In genomic region chr1:217059401-217059800, GRCh38 we compare ENCODE assay signal across 17 cellular contexts.
DNase-seq lines count a peak whose midpoint lies in the region; ATAC-seq and TF ChIP-seq lines count a peak whose summit lies in the region.
"Had no signal": no experiment of that assay in that cellular context is flagged by ENCODE, and none has a peak within 500 bp of the region (broad histone marks: within the 10 kb centered on the region; RNA-seq: fewer than 3 reads in every experiment).

No MANE protein-coding gene starts in this region.

- H3K4me3 Mint-ChIP-seq in GM23338 (no peak overlapping the region), WTC11 (no peak overlapping the region)
- H3K4me3 Mint-ChIP-seq: CD14-positive monocyte; CD8-positive, alpha-beta T cell had no signal

- no peak overlapping the region for H3K27ac ChIP-seq in GM23338 (ENCODE audit: low read depth)
- H3K27ac ChIP-seq in sigmoid colon: no peak overlapping the region
- H3K27ac ChIP-seq: A549, GM23248 had no signal

- H3K27me3 Mint-ChIP-seq in GM23338 (ENCODE audit: insufficient read depth, low read depth, poor library complexity) (no peaks in the 10 kb centered on the region), WTC11 (ENCODE audit: low read depth) (no peaks in the 10 kb centered on the region)

- H3K9me3 Mint-ChIP-seq in GM23338 (no peaks in the 10 kb centered on the region), WTC11 (no peaks in the 10 kb centered on the region)
- H3K9me3 Mint-ChIP-seq: CD8-positive, alpha-beta T cell had no signal

- peak; percentile 26 to 29; a peak in 3 of 4 replicates for TF ChIP-seq CTCF in GM23338 (conservative IDR thresholded peaks at IDR 0.05; ENCODE audit: low read depth in 2 of 2)
- no peak for TF ChIP-seq CTCF in WTC11 (IDR thresholded peaks at IDR 0.05)
- TF ChIP-seq CTCF in sigmoid colon (IDR thresholded peaks at IDR 0.05): no peak

- H3K4me1 ChIP-seq in GM23338 (ENCODE audit: insufficient read depth) (no peaks in the 10 kb centered on the region), sigmoid colon (no peaks in the 10 kb centered on the region)
- H3K4me1 ChIP-seq: A549, HAP-1 had no signal

- H3K9me2 ChIP-seq in GM23338 (ENCODE audit: insufficient read depth): 0 out of 2 replicates have a peak, but pooled peaks cover 8% of the 10 kb centered on the region

- CTCF ChIA-PET in WTC11 (lab: Charles Lee): interaction anchor here (1.0 kb wide), 2 partner anchors 11 to 123 kb away, joined by 3 to 10 read pairs; no protein-coding TSS in a partner anchor

- H3K4me3 ChIP-seq in GM23338 (no peak overlapping the region), sigmoid colon (no peak overlapping the region)
- H3K4me3 ChIP-seq: A549, GM12878, GM23248, HAP-1 had no signal

- H3K36me3 Mint-ChIP-seq in GM23338 (ENCODE audit: low read depth) (no peaks in the 10 kb centered on the region), WTC11 (no peaks in the 10 kb centered on the region)
- H3K36me3 Mint-ChIP-seq: CD14-positive monocyte; CD8-positive, alpha-beta T cell had no signal

- 79 to 89% methylated on average over 1 of the region's 1 CpG for WGBS in sigmoid colon, 2 donors

- no peak for TF ChIP-seq EP300 in sigmoid colon (IDR thresholded peaks at IDR 0.05)

- H3K27me3 ChIP-seq in GM23338 (ENCODE audit: insufficient read depth): no peaks in the 10 kb centered on the region
- H3K27me3 ChIP-seq in sigmoid colon: no peaks in the 10 kb centered on the region

- no peaks in the 10 kb centered on the region for H4K20me1 ChIP-seq in GM23338 (replicated peaks; ENCODE audit: insufficient read depth)

- no peaks in the 10 kb centered on the region for H3F3A ChIP-seq in GM23338 (replicated peaks; ENCODE audit: low read depth)

- H3K4me2 ChIP-seq in GM23338: no peak overlapping the region
- H3K4me2 ChIP-seq: A549 had no signal

- intact Hi-C loops in sigmoid colon (cut with DNase I): no loop called here

- no peaks in the 10 kb centered on the region; the same call in 2 of the 3 replicates for H3K4me1 Mint-ChIP-seq in GM23338
- H3K4me1 Mint-ChIP-seq in WTC11: peaks cover 4% of the 10 kb centered on the region
- H3K4me1 Mint-ChIP-seq: CD14-positive monocyte had no signal

- H3K36me3 ChIP-seq in GM23338 (ENCODE audit: insufficient read depth) (no peaks in the 10 kb centered on the region), sigmoid colon (no peaks in the 10 kb centered on the region)
- H3K36me3 ChIP-seq: HAP-1 had no signal

- ATAC-seq in GM23338 (peak; percentile 45), WTC11 (peak; percentile 82)
- ATAC-seq: A549; CD8-positive, alpha-beta T cell; GM12878; HepG2 had no signal

- POLR2A ChIA-PET in WTC11 (lab: Charles Lee): no interaction called here

- DNase-seq in ELF-1 (ENCODE audit: low read depth, low spot score) (peak; percentile 2), GM23338 (ENCODE audit: low spot score) (peak; percentile 61), WTC11 (ENCODE audit: low spot score) (no peak), iPS DF 19.7 (ENCODE audit: low read depth, low spot score) (peak; percentile 15), SKM-1 treated with dmso at 0.1 percent for 144 hours (lab: John Stamatoyannopoulos, UW; ENCODE audit: unreplicated experiment) (no peak), ureter (ENCODE audit: low spot score) (no peak), pons (ENCODE audit: low spot score) (no peak), sigmoid colon (no peak)
- DNase-seq: CD8-positive, alpha-beta T cell; COR-L47; DMS153; GM23248 had no signal

- no peak overlapping the region for H3K27ac Mint-ChIP-seq in GM23338
- H3K27ac Mint-ChIP-seq in WTC11: no peak overlapping the region
- H3K27ac Mint-ChIP-seq: CD14-positive monocyte; CD8-positive, alpha-beta T cell had no signal

- no peak for TF ChIP-seq POLR2A in sigmoid colon (IDR thresholded peaks at IDR 0.05)

- H3K9me3 ChIP-seq in sigmoid colon: no peaks in the 10 kb centered on the region
- H3K9me3 ChIP-seq: A549, HAP-1 had no signal

- H3K79me2 ChIP-seq in GM23338 (replicated peaks; ENCODE audit: insufficient read depth): no peaks in the 10 kb centered on the region

- no peak overlapping the region for H2AFZ ChIP-seq in GM23338
- H2AFZ ChIP-seq: GM23248 had no signal

TF ChIP-seq in GM23338, 12 proteins besides CTCF, POLR2A, EP300 and RAD21:
- no peak for TF ChIP-seq REST (IDR thresholded peaks at IDR 0.05; ENCODE audit: unreplicated experiment)
- no peak for TF ChIP-seq NANOG (IDR thresholded peaks at IDR 0.05; ENCODE audit: borderline replicate concordance)
- TF ChIP-seq JUNB (IDR thresholded peaks at IDR 0.05; ENCODE audit: unreplicated experiment): no peak
- no peak for TF ChIP-seq ZNF114 (CRISPR knock-in tag; IDR thresholded peaks at IDR 0.05)

TF ChIP-seq in WTC11, 78 proteins besides CTCF, POLR2A, EP300 and RAD21:
- TF ChIP-seq ATF6 (CRISPR knock-in tag; IDR thresholded peaks at IDR 0.05) (no peak), HMGXB4 (CRISPR knock-in tag; IDR thresholded peaks at IDR 0.05) (no peak), FOXJ3 (CRISPR knock-in tag; IDR thresholded peaks at IDR 0.05; ENCODE audit: borderline replicate concordance) (no peak), CREM (CRISPR knock-in tag; IDR thresholded peaks at IDR 0.05) (no peak), ZNF425 (CRISPR knock-in tag; conservative IDR thresholded peaks at IDR 0.05) (no peak), GTF2I (CRISPR knock-in tag; conservative IDR thresholded peaks at IDR 0.05) (no peak), FOXK1 (CRISPR knock-in tag; IDR thresholded peaks at IDR 0.05) (no peak), IRF2 (CRISPR knock-in tag; IDR thresholded peaks at IDR 0.05; ENCODE audit: borderline replicate concordance, low read depth) (no peak), RELA (CRISPR knock-in tag; IDR thresholded peaks at IDR 0.05; ENCODE audit: borderline replicate concordance) (no peak), TCF7 (CRISPR knock-in tag; IDR thresholded peaks at IDR 0.05; ENCODE audit: low read depth) (no peak), ZNF138 (CRISPR knock-in tag; conservative IDR thresholded peaks at IDR 0.05) (no peak), SP1 (CRISPR knock-in tag; conservative IDR thresholded peaks at IDR 0.05) (no peak), ZNF396 (CRISPR knock-in tag; IDR thresholded peaks at IDR 0.05; ENCODE audit: borderline replicate concordance) (no peak), ZNF219 (CRISPR knock-in tag; IDR thresholded peaks at IDR 0.05; ENCODE audit: borderline replicate concordance) (no peak), USF1 (CRISPR knock-in tag; IDR thresholded peaks at IDR 0.05) (no peak)

Comparison
In these comparisons a context has a peak if more than half of its experiments do, and no peak if none do; other contexts are left out.
1. DNase-seq: peak in ELF-1 (single experiment), GM23338 (single experiment) and iPS DF 19.7 (single experiment); none in WTC11 (single experiment), SKM-1 treated with dmso at 0.1 percent for 144 hours (single experiment), ureter (single experiment), pons (single experiment) and sigmoid colon (single experiment).
2. CTCF ChIP-seq: peak in GM23338 (2 of 2); none in WTC11 (single experiment) and sigmoid colon (0 of 4).